Comparison of ENCODE assay signal across 18 cellular contexts in the genomic region with DNA sequence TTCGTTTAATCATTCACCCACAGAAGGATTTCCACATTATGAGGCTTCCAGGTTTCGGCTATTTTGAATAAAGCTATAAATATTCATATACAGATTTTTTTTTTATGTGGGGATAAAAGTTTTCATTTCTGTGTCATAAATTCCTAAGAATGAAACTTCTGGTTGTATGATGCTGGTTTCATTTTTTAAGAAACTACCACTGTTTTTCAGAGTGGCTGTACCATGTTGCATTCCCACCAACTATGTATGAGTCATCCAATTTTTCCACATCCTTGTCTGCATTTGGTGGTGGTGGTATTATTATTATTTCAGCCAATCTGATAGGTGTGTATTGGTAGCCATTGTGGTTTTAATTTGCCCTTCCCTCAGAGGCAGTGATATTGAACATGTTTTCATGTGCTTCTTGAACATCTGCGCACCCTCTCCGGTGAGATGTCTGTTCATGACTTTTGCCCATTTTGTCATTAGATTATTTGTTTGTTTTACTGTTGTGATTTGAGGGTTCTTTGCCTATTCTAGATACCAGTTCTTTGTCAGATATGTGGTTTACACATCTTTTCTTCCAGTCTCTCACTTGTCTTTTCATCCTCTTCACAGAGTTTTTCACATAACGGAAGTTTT.
"Had no signal": no experiment of that assay in that cellular context is flagged by ENCODE, and none has a peak within 500 bp of the region (broad histone marks: within the 10 kb centered on the region; RNA-seq: fewer than 3 reads in every experiment).

No MANE protein-coding gene starts in this region.

- H3K27me3 ChIP-seq: transverse colon had no signal

- H3K27ac Mint-ChIP-seq: activated CD8-positive, alpha-beta T cell treated with anti-CD3 and anti-CD28 coated beads, Interleukin-2, amount 10 ng/mL, durations not matched to agents 7 days and 5 days; activated naive CD4-positive, alpha-beta T cell treated with anti-CD3 and anti-CD28 coated beads, Interleukin-2, amount 50 U/mL, for 72 hours; dendritic cell treated with granulocyte-macrophage colony-stimulating factor and Interleukin-4, amounts not matched to agents 40 ng/mL and 50 ng/mL, for 4 days; natural killer cell treated with Interleukin-12 subunit alpha and Interleukin-12 subunit beta and Interleukin-15 and Interleukin-18, amount 100 ng/mL, for 72 hours; progenitor cell of endocrine pancreas; stimulated activated effector memory CD8-positive, alpha-beta T cell treated with anti-CD3 and anti-CD28 coated beads, Interleukin-12 subunit alpha, Interleukin-12 subunit beta, amount 100 ng/mL, for 72 hours; T-cell had no signal

- H3K9me3 ChIP-seq: transverse colon had no signal

- H3K4me3 Mint-ChIP-seq: activated CD8-positive, alpha-beta T cell treated with anti-CD3 and anti-CD28 coated beads, Interleukin-2, amount 10 ng/mL, durations not matched to agents 7 days and 5 days; dendritic cell treated with granulocyte-macrophage colony-stimulating factor and Interleukin-4, amounts not matched to agents 40 ng/mL and 50 ng/mL, for 4 days; natural killer cell treated with Interleukin-12 subunit alpha and Interleukin-12 subunit beta and Interleukin-15 and Interleukin-18, amount 100 ng/mL, for 72 hours; stimulated activated effector memory CD8-positive, alpha-beta T cell treated with anti-CD3 and anti-CD28 coated beads, Interleukin-12 subunit alpha, Interleukin-12 subunit beta, amount 100 ng/mL, for 72 hours; T-cell had no signal

- H3K9me3 Mint-ChIP-seq: activated naive CD4-positive, alpha-beta T cell treated with anti-CD3 and anti-CD28 coated beads, Interleukin-2, amount 50 U/mL, for 72 hours; dendritic cell treated with granulocyte-macrophage colony-stimulating factor and Interleukin-4, amounts not matched to agents 40 ng/mL and 50 ng/mL, for 4 days; natural killer cell treated with Interleukin-12 subunit alpha and Interleukin-12 subunit beta and Interleukin-15 and Interleukin-18, amount 100 ng/mL, for 72 hours; stimulated activated effector memory CD8-positive, alpha-beta T cell treated with anti-CD3 and anti-CD28 coated beads, Interleukin-12 subunit alpha, Interleukin-12 subunit beta, amount 100 ng/mL, for 72 hours had no signal

- H3K27ac ChIP-seq: transverse colon had no signal

- H3K4me3 ChIP-seq: transverse colon had no signal

- H3K36me3 Mint-ChIP-seq: activated naive CD4-positive, alpha-beta T cell treated with anti-CD3 and anti-CD28 coated beads, Interleukin-2, amount 50 U/mL, for 72 hours; natural killer cell treated with Interleukin-12 subunit alpha and Interleukin-12 subunit beta and Interleukin-15 and Interleukin-18, amount 100 ng/mL, for 72 hours; stimulated activated effector memory CD8-positive, alpha-beta T cell treated with anti-CD3 and anti-CD28 coated beads, Interleukin-12 subunit alpha, Interleukin-12 subunit beta, amount 100 ng/mL, for 72 hours; T-cell had no signal

- ATAC-seq: activated CD8-positive, alpha-beta T cell treated with anti-CD3 and anti-CD28 coated beads, Interleukin-2, amount 10 ng/mL, durations not matched to agents 7 days and 5 days; left lobe of liver; natural killer cell treated with Interleukin-12 subunit alpha and Interleukin-12 subunit beta and Interleukin-15 and Interleukin-18, amount 100 ng/mL, for 72 hours; right cardiac atrium; stimulated activated effector memory CD8-positive, alpha-beta T cell treated with anti-CD3 and anti-CD28 coated beads, Interleukin-12 subunit alpha, Interleukin-12 subunit beta, amount 100 ng/mL, for 72 hours; T-cell had no signal

- DNase-seq: activated CD8-positive, alpha-beta memory T cell treated with anti-CD3 and anti-CD28 coated beads, Interleukin-2, amount 50 U/mL, for 48 hours; activated CD8-positive, alpha-beta T cell treated with anti-CD3 and anti-CD28 coated beads, Interleukin-2, amount 10 ng/mL, durations not matched to agents 7 days and 5 days; central memory CD4-positive, alpha-beta T cell; erythroblast; foreskin melanocyte; head of caudate nucleus; nucleus accumbens; right cardiac atrium; small intestine; T-cell; T1000; transverse colon had no signal

- H3K4me1 ChIP-seq: transverse colon had no signal

- H3K4me1 Mint-ChIP-seq: stimulated activated effector memory CD8-positive, alpha-beta T cell treated with anti-CD3 and anti-CD28 coated beads, Interleukin-12 subunit alpha, Interleukin-12 subunit beta, amount 100 ng/mL, for 72 hours; T-cell had no signal

- H3K27me3 Mint-ChIP-seq: dendritic cell treated with granulocyte-macrophage colony-stimulating factor and Interleukin-4, amounts not matched to agents 40 ng/mL and 50 ng/mL, for 4 days; natural killer cell treated with Interleukin-12 subunit alpha and Interleukin-12 subunit beta and Interleukin-15 and Interleukin-18, amount 100 ng/mL, for 72 hours; progenitor cell of endocrine pancreas had no signal

- H3K36me3 ChIP-seq: transverse colon had no signal
